In genomic region chr10:17178006-17178405, GRCh38 we compare ENCODE assay signal across 16 cellular contexts.
"Had no signal": no experiment of that assay in that cellular context is flagged by ENCODE, and none has a peak within 500 bp of the region (broad histone marks: within the 10 kb centered on the region; RNA-seq: fewer than 3 reads in every experiment).

No MANE protein-coding gene starts in this region.

- H3K27ac ChIP-seq: heart left ventricle, neutrophil, pancreas, right lobe of liver, stomach, testis had no signal

- H3K9me3 ChIP-seq: heart left ventricle, neutrophil, pancreas, right lobe of liver, stomach, testis had no signal

- DNase-seq: activated B cell treated with CpG ODN at 0.5 μM for 24 hours; activated CD4-positive, alpha-beta memory T cell treated with anti-CD3 and anti-CD28 coated beads for 36 hours; activated CD4-positive, alpha-beta T cell treated with anti-CD3 and anti-CD28 coated beads for 4 hours; erythroblast; heart left ventricle; kidney glomerular epithelial cell; mesendoderm; natural killer cell; pancreas; right lobe of liver; stimulated activated CD4-positive, alpha-beta T cell treated with anti-CD3 and anti-CD28 coated beads, Interleukin-4, amount 100 ng/mL, for 24 hours; stomach; testis had no signal

- H3K27me3 ChIP-seq: heart left ventricle, neutrophil, pancreas, right lobe of liver, stomach, testis had no signal

- ATAC-seq: heart left ventricle; natural killer cell; pancreas; right lobe of liver; stimulated activated effector memory CD8-positive, alpha-beta T cell treated with anti-CD3 and anti-CD28 coated beads, Interleukin-12 subunit alpha, Interleukin-12 subunit beta, amount 100 ng/mL, for 72 hours had no signal

- FAIRE-seq: pancreas had no signal

- H3K4me1 ChIP-seq: pancreas, right lobe of liver, testis had no signal

- H3K4me3 ChIP-seq: heart left ventricle, pancreas, right lobe of liver, smooth muscle cell, stomach, testis had no signal

- H3K36me3 ChIP-seq: heart left ventricle, neutrophil, pancreas, right lobe of liver, stomach had no signal
